ENCODE assay signal across 1 cellular context in genomic region chr1:227891223-227891954, GRCh38.
TF ChIP-seq lines count a peak whose summit lies in the region.

No MANE protein-coding gene starts in this region.

TF ChIP-seq in H1, 55 proteins besides CTCF, POLR2A, EP300 and RAD21 (continued from another document):
- no peak for TF ChIP-seq SIN3A (conservative IDR thresholded peaks at IDR 0.05 in 1 of 2, IDR thresholded peaks at IDR 0.05 in 1 of 2; ENCODE audit: low read depth in 1 of 2, low read length in 2 of 2)
